9 cellular contexts compared by ENCODE assay signal in genomic region chr2:197454923-197455322, GRCh38. TPM values are rescaled to one million over a fixed set of nuclear protein-coding genes. Genes with fewer than 3 reads are reported as not detected.
A peak's percentile ranks its signal among the peaks of the same experiment; 100 is the strongest.
DNase-seq lines count a peak whose midpoint lies in the region; ATAC-seq and TF ChIP-seq lines count a peak whose summit lies in the region.
"Had no signal": no experiment of that assay in that cellular context is flagged by ENCODE, and none has a peak within 500 bp of the region (broad histone marks: within the 10 kb centered on the region; RNA-seq: fewer than 3 reads in every experiment).

No MANE protein-coding gene starts in this region.

- H3K9me3 Mint-ChIP-seq in chondrocyte (ENCODE audit: low read depth) = no peaks in the 10 kb centered on the region
- H3K9me3 Mint-ChIP-seq in naive thymus-derived CD8-positive, alpha-beta T cell = no peaks in the 10 kb centered on the region

- no peaks in the 10 kb centered on the region for H3K36me3 ChIP-seq in KMS-11 (ENCODE audit: insufficient read depth)

- no peaks in the 10 kb centered on the region for H3K27me3 ChIP-seq in KMS-11 (ENCODE audit: insufficient read depth, low read depth)

- peak overlapping the region; percentile 90 for H3K4me3 Mint-ChIP-seq in chondrocyte (ENCODE audit: unreplicated experiment)
- peak overlapping the region; percentile 98 to 100 (median 100) for H3K4me3 Mint-ChIP-seq in naive thymus-derived CD8-positive, alpha-beta T cell

- H3K79me2 ChIP-seq in KMS-11 (ENCODE audit: insufficient read depth, low read depth) = peaks cover 58% of the 10 kb centered on the region

- peak overlapping the region; percentile 89 for H3K4me2 ChIP-seq in KMS-11

- peaks cover 2% of the 10 kb centered on the region for H3K36me3 Mint-ChIP-seq in chondrocyte (ENCODE audit: low read depth)
- H3K36me3 Mint-ChIP-seq in naive thymus-derived CD8-positive, alpha-beta T cell = peaks cover 0 to 21% (median 6%) of the 10 kb centered on the region in 3 donors

- H3K27me3 Mint-ChIP-seq in chondrocyte (ENCODE audit: low read depth) = no peaks in the 10 kb centered on the region
- no peaks in the 10 kb centered on the region for H3K27me3 Mint-ChIP-seq in naive thymus-derived CD8-positive, alpha-beta T cell

- no peak for TF ChIP-seq CTCF in AG09309 (IDR thresholded peaks at IDR 0.05; ENCODE audit: control insufficient read depth, insufficient read depth, low read depth, low read length, missing control alignments)
- TF ChIP-seq CTCF in KMS-11 (conservative IDR thresholded peaks at IDR 0.05; ENCODE audit: low read depth, low read length) = no peak
- no peak for TF ChIP-seq CTCF in chondrocyte (IDR thresholded peaks at IDR 0.05)

- peak overlapping the region; percentile 99 for H3K27ac Mint-ChIP-seq in chondrocyte (ENCODE audit: unreplicated experiment)
- H3K27ac Mint-ChIP-seq in naive thymus-derived CD8-positive, alpha-beta T cell = peak overlapping the region; percentile 32 to 100 (median 86)

- peaks cover 6% of the 10 kb centered on the region; the same call in 1 of the 2 replicates for H4K20me1 ChIP-seq in KMS-11 (ENCODE audit: insufficient read depth)

- ATAC-seq in naive thymus-derived CD8-positive, alpha-beta T cell = no peak
- ATAC-seq in GM21381 (IDR thresholded peaks at IDR 0.05; ENCODE audit: unreplicated experiment) (no peak), GM18520 (IDR thresholded peaks at IDR 0.05; ENCODE audit: unreplicated experiment) (no peak)

- H3K9ac ChIP-seq in KMS-11 = no peak overlapping the region

- peak overlapping the region; percentile 92 for H3K4me3 ChIP-seq in AG09309 (ENCODE audit: control insufficient read depth, low read depth, low read length)
- no peak overlapping the region for H3K4me3 ChIP-seq in KMS-11 (IDR thresholded peaks at IDR 0.05; ENCODE audit: insufficient read depth, low read depth, low read length)

- peaks cover 20% of the 10 kb centered on the region for H3K4me1 ChIP-seq in KMS-11 (ENCODE audit: low read depth, poor library complexity, severe bottlenecking)

- DNase-seq in AG09309 (ENCODE audit: low read depth) (no peak), chondrocyte (ENCODE audit: low spot score) (no peak), NCI-H748 (lab: John Stamatoyannopoulos, UW; ENCODE audit: unreplicated experiment) (no peak)
- no peak for DNase-seq in naive thymus-derived CD8-positive, alpha-beta T cell
- no peak for DNase-seq in effector CD8-positive, alpha-beta T cell (lab: John Stamatoyannopoulos, UW)
- DNase-seq: NCI-H526 treated with DMSO at 0.1 percent for 48 hours had no signal

- H3K4me1 Mint-ChIP-seq in chondrocyte (ENCODE audit: low read depth) = peaks cover 47% of the 10 kb centered on the region
- H3K4me1 Mint-ChIP-seq in naive thymus-derived CD8-positive, alpha-beta T cell = peaks cover 27 to 69% (median 57%) of the 10 kb centered on the region in 4 donors

- H2AFZ ChIP-seq in KMS-11 (ENCODE audit: low read depth) = no peak overlapping the region

- H3K27ac ChIP-seq in KMS-11 = no peak overlapping the region

- POLR2A ChIA-PET in naive thymus-derived CD8-positive, alpha-beta T cell (lab: Charles Lee) = interaction anchor here (0.6 to 8.3 kb wide), 3 partner anchors 12 to 45 kb away, joined by 3 to 187 read pairs (median 3); partner anchors contain the start of genes HSPD1, HSPE1 and SF3B1

RNA-seq across cellular contexts. Expression of gene COQ10B, which starts 1.6 kb away (rescaled TPM):
- total RNA-seq in chondrocyte = 28.5 to 33.9 TPM (median 33.5 TPM) in 3 replicates
- 10 to 100 TPM; 33.2 to 35.1 TPM for total RNA-seq in naive thymus-derived CD8-positive, alpha-beta T cell
- 10 to 100 TPM; 30.0 to 43.4 (median 39.4) TPM for polyA plus RNA-seq in naive thymus-derived CD8-positive, alpha-beta T cell

RNA-seq across cellular contexts. Expression of gene SF3B1, which starts 20.1 kb away (rescaled TPM):
- total RNA-seq in chondrocyte = 211 to 249 TPM (median 216 TPM) in 3 replicates
- total RNA-seq in naive thymus-derived CD8-positive, alpha-beta T cell = 100 to 1,000 TPM; 702 to 768 TPM
- polyA plus RNA-seq in naive thymus-derived CD8-positive, alpha-beta T cell = 100 to 1,000 TPM; 120 to 131 (median 120) TPM

RNA-seq across cellular contexts. Expression of gene HSPD1, which starts 44.7 kb away (rescaled TPM):
- 149 to 195 TPM (median 152 TPM) in 3 replicates for total RNA-seq in chondrocyte
- 100 to 1,000 TPM; 138 to 140 TPM for total RNA-seq in naive thymus-derived CD8-positive, alpha-beta T cell
- 100 to 1,000 TPM; 101 to 134 (median 128) TPM for polyA plus RNA-seq in naive thymus-derived CD8-positive, alpha-beta T cell

RNA-seq across cellular contexts. Expression of gene HSPE1, which starts 45.3 kb away (rescaled TPM):
- 55.2 to 99.6 TPM (median 55.4 TPM) in 3 replicates for total RNA-seq in chondrocyte
- 10 to 100 TPM; 62.9 to 65.8 TPM for total RNA-seq in naive thymus-derived CD8-positive, alpha-beta T cell
- polyA plus RNA-seq in naive thymus-derived CD8-positive, alpha-beta T cell = 100 to 1,000 TPM; 154 to 181 (median 172) TPM
